Comparison of ENCODE assay signal across 17 cellular contexts in the genomic region with DNA sequence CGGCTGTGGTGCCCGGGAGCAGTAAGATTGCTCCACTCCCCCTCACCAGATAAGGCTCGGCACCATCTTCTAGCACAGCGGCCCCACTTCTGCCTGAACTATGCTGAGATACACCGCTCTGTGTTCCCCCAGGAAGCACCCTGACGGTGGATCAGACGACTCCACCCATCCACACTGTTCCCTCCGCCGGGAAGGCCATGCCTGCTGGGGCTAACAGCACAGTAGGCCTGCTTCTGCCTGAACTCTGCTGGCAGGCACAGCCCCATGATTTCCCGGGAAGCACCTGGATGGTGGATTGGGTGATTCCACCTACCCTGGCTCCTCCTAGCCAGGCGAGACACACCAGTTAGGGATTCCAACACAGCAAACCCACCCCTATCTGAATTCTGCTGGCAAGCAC. TPM values are rescaled to one million over a fixed set of nuclear protein-coding genes. Genes with fewer than 3 reads are reported as not detected.
DNase-seq lines count a peak whose midpoint lies in the region; ATAC-seq, FAIRE-seq and TF ChIP-seq lines count a peak whose summit lies in the region.
"Had no signal": no experiment of that assay in that cellular context is flagged by ENCODE, and none has a peak within 500 bp of the region (broad histone marks: within the 10 kb centered on the region; RNA-seq: fewer than 3 reads in every experiment).

No MANE protein-coding gene starts in this region.

- FAIRE-seq in K562 (lab: Jason Lieb, UNC) (no peak), HepG2 (lab: Jason Lieb, UNC) (no peak)

- POLR2A ChIA-PET in K562 (lab: Yijun Ruan, JAX): interaction anchor here (1.6 kb wide), 1 partner anchor 12 kb away, joined by 3 read pairs; no protein-coding TSS in a partner anchor
- POLR2A ChIA-PET in HepG2 (lab: Yijun Ruan, JAX): no interaction called here

- H3K4me1 ChIP-seq in K562 (replicated peaks in 1 of 2; ENCODE audit: control insufficient read depth in 2 of 2, insufficient read depth in 2 of 2, low read length in 2 of 2) (no peaks in the 10 kb centered on the region), HepG2 (ENCODE audit: insufficient read depth, low read length) (no peaks in the 10 kb centered on the region), MM.1S (ENCODE audit: low read length) (no peaks in the 10 kb centered on the region)
- H3K4me1 ChIP-seq: BLaER1, Caco-2 had no signal

- H4K20me1 ChIP-seq in K562 (replicated peaks; ENCODE audit: control insufficient read depth, insufficient read depth, low read length) (no peaks in the 10 kb centered on the region), HepG2 (ENCODE audit: insufficient read depth, low read length) (no peaks in the 10 kb centered on the region), MM.1S (ENCODE audit: insufficient read depth, low read length) (no peaks in the 10 kb centered on the region)
- H4K20me1 ChIP-seq: BLaER1 had no signal

- H3K27me3 ChIP-seq in K562 (ENCODE audit: control insufficient read depth in 2 of 2, insufficient read depth in 2 of 2, low read length in 2 of 2) (no peaks in the 10 kb centered on the region), HepG2 (ENCODE audit: control insufficient read depth in 1 of 2, insufficient read depth in 2 of 2, low read length in 2 of 2) (0 out of 5 replicates have a peak, but pooled peaks cover 0 to 3% of the 10 kb centered on the region in 2 experiments), MM.1S (replicated peaks; ENCODE audit: insufficient read depth, low read length) (no peaks in the 10 kb centered on the region)
- H3K27me3 ChIP-seq: BLaER1 had no signal

- TF ChIP-seq RAD21 in K562 (CRISPR knock-in tag; conservative IDR thresholded peaks at IDR 0.05 in 1 of 2, IDR thresholded peaks at IDR 0.05 in 1 of 2): no peak
- no peak for TF ChIP-seq RAD21 in HepG2 (CRISPR knock-in tag; IDR thresholded peaks at IDR 0.05)

- no peaks in the 10 kb centered on the region for H3K9me1 ChIP-seq in K562 (ENCODE audit: control insufficient read depth, insufficient read depth, low read length)

- no peak overlapping the region for H3K9ac ChIP-seq in K562 (ENCODE audit: insufficient read depth in 1 of 2, low read depth in 2 of 2, low read length in 2 of 2)
- H3K9ac ChIP-seq in HepG2 (ENCODE audit: insufficient read depth, low read depth, low read length): no peak overlapping the region
- no peak overlapping the region for H3K9ac ChIP-seq in MM.1S (ENCODE audit: low read length)
- H3K9ac ChIP-seq: BLaER1, GM23248 had no signal

- WGBS in K562 (ENCODE audit: insufficient coverage, low coverage, missing lambda C conversion rate): under 1% methylated on average over 11 of the region's 11 CpGs
- 19% methylated on average over 4 of the region's 11 CpGs for WGBS in HepG2 (ENCODE audit: low lambda C conversion rate)

- BruUV-seq in K562 (replicated peaks; lab: Mats Ljungman, UMichigan) (no TSS peak), HepG2 (replicated peaks; lab: Mats Ljungman, UMichigan) (no TSS peak)

- H3K9me2 ChIP-seq in MM.1S (replicated peaks; ENCODE audit: insufficient read depth, low read length): no peaks in the 10 kb centered on the region

- TF ChIP-seq CTCF in K562 (IDR thresholded peaks at IDR 0.05 in 2 of 3, conservative IDR thresholded peaks at IDR 0.05 in 1 of 3; ENCODE audit: insufficient read depth in 2 of 3, low read depth in 1 of 3, low read length in 3 of 3): no peak
- no peak for TF ChIP-seq CTCF in HepG2 (CRISPR knock-in tag; IDR thresholded peaks at IDR 0.05)
- TF ChIP-seq CTCF in MM.1S (IDR thresholded peaks at IDR 0.05; ENCODE audit: low read length): no peak

- TF ChIP-seq POLR2A in K562 (conservative IDR thresholded peaks at IDR 0.05) (no peak), HepG2 (IDR thresholded peaks at IDR 0.05; ENCODE audit: insufficient read depth in 1 of 2, low read depth in 2 of 2, low read length in 2 of 2) (no peak)

- H3K36me3 ChIP-seq in K562 (ENCODE audit: control insufficient read depth, insufficient read depth, low read length) (no peaks in the 10 kb centered on the region), HepG2 (replicated peaks in 1 of 2; ENCODE audit: control insufficient read depth in 1 of 2, insufficient read depth in 2 of 2, low read length in 2 of 2) (no peaks in the 10 kb centered on the region), MM.1S (replicated peaks; ENCODE audit: insufficient read depth, low read length) (no peaks in the 10 kb centered on the region)
- H3K36me3 ChIP-seq: BLaER1 had no signal

- DNase-seq in 8988T (peak; percentile 8), OCI-M1 (lab: John Stamatoyannopoulos, UW) (peak; percentile 2), K562 (ENCODE audit: extremely low read depth in 1 of 4, low spot score in 3 of 4) (peak in 1 of 4 experiments; percentile 6), HepG2 (ENCODE audit: low spot score) (no peak), globus pallidus (ENCODE audit: low spot score) (no peak), MM.1S (no peak), NCI-H2171 (lab: John Stamatoyannopoulos, UW) (no peak), kidney tubule cell (ENCODE audit: low spot score) (no peak)
- DNase-seq: AML-193; Caco-2; CD8-positive, alpha-beta memory T cell; DND-41; GDM1; GM23248 had no signal

- in situ Hi-C loops in K562 (cut with MboI) (no loop called here), HepG2 (cut with HindIII; ENCODE audit: extremely low pct_ligation_motif_present, low pct_unique_long_range_greater_than_20kb) (no loop called here)

- no peak overlapping the region for H3K4me3 ChIP-seq in K562
- no peak overlapping the region for H3K4me3 ChIP-seq in HepG2 (replicated peaks in 1 of 3; ENCODE audit: insufficient read depth in 1 of 3, low read depth in 2 of 3, low read length in 3 of 3)
- H3K4me3 ChIP-seq in MM.1S (ENCODE audit: low read length): no peak overlapping the region
- H3K4me3 ChIP-seq: BLaER1, GM23248 had no signal

- intact Hi-C loops in K562 (cut with micrococcal nuclease): no loop called here
- intact Hi-C loops in HepG2 (cut with micrococcal nuclease; ENCODE audit: unreplicated experiment): no loop called here

- ATAC-seq in K562: peak; percentile 57
- peak; percentile 41 for ATAC-seq in HepG2

- TF ChIP-seq EP300 in K562 (IDR thresholded peaks at IDR 0.05; ENCODE audit: low read length) (no peak), HepG2 (IDR thresholded peaks at IDR 0.05; ENCODE audit: low read depth in 2 of 2, low read length in 2 of 2) (no peak), HepG2 (CRISPR knock-in tag; IDR thresholded peaks at IDR 0.05; ENCODE audit: borderline replicate concordance) (no peak)

- no peaks in the 10 kb centered on the region for H3K9me3 ChIP-seq in K562 (replicated peaks; ENCODE audit: control insufficient read depth, insufficient read depth, low read depth, low read length)
- H3K9me3 ChIP-seq in HepG2 (ENCODE audit: low read length): no peaks in the 10 kb centered on the region
- H3K9me3 ChIP-seq in MM.1S (replicated peaks; ENCODE audit: insufficient read depth, low read length): no peaks in the 10 kb centered on the region
- H3K9me3 ChIP-seq: Caco-2 had no signal

- H2AFZ ChIP-seq in K562 (ENCODE audit: low read depth, low read length) (no peak overlapping the region), HepG2 (ENCODE audit: low read length) (no peak overlapping the region), MM.1S (ENCODE audit: low read length) (no peak overlapping the region)
- H2AFZ ChIP-seq: GM23248 had no signal

- H3K27ac ChIP-seq in K562 (ENCODE audit: extremely low read depth, low read depth, low read length) (no peak overlapping the region), HepG2 (ENCODE audit: extremely low read length, insufficient read depth, low read length) (no peak overlapping the region), MM.1S (ENCODE audit: low read length) (no peak overlapping the region)
- H3K27ac ChIP-seq: 22Rv1, BLaER1, GM23248 had no signal

- H3F3A ChIP-seq in MM.1S (ENCODE audit: insufficient read depth, low read length): no peaks in the 10 kb centered on the region

- no peaks in the 10 kb centered on the region for H3K79me2 ChIP-seq in K562 (ENCODE audit: control insufficient read depth, insufficient read depth, low read length)
- H3K79me2 ChIP-seq in HepG2 (ENCODE audit: insufficient read depth, low read length): no peaks in the 10 kb centered on the region
- no peaks in the 10 kb centered on the region for H3K79me2 ChIP-seq in MM.1S (ENCODE audit: low read length)

- CTCF ChIA-PET in K562 (lab: Yijun Ruan, JAX; ENCODE audit: low intra/inter-chr PET ratio) (no interaction called here), HepG2 (lab: Yijun Ruan, JAX; ENCODE audit: low intra/inter-chr PET ratio, low total read pairs) (no interaction called here)

- H3K4me2 ChIP-seq in K562 (ENCODE audit: insufficient read depth, low read length) (no peak overlapping the region), HepG2 (ENCODE audit: low read depth, low read length) (no peak overlapping the region), MM.1S (ENCODE audit: low read depth, low read length) (no peak overlapping the region)
- H3K4me2 ChIP-seq: BLaER1 had no signal

RNA-seq across cellular contexts. Expression of a gene that starts 36.3 kb away (rescaled TPM):
- total RNA-seq in K562 (2011; cell fraction: chromatin; rRNA removed; ENCODE audit: low replicate concordance): 0.44 and 1.1 TPM in 2 replicates
- total RNA-seq in K562 (2011; cell fraction: nucleolus; rRNA removed): 0.53 and 0.83 TPM in 2 replicates
- 0.88 and 1.1 TPM in 2 replicates for total RNA-seq in K562 (2011; cell fraction: nucleoplasm; rRNA removed)
- total RNA-seq in K562 (2014; rRNA removed) (0.41 TPM in 2 replicates), K562 (2014; rRNA removed; fragmentation: Illumina TruSeq; extraction: Trizol) (0.19 and 0.22 TPM in 2 replicates), K562 (2015; rRNA removed; fragmentation: Illumina TruSeq; extraction: Trizol) (0.11 and 0.14 TPM in 2 replicates), K562 (2021) (0.31 and 0.38 TPM in 2 replicates), HepG2 (2016; rRNA removed; fragmentation: Illumina TruSeq; extraction: Trizol) (1.4 TPM in 2 replicates)
- polyA plus RNA-seq in K562 (2011; rRNA removed) (0.09 and 0.14 TPM in 2 replicates), K562 (2014; fragmentation: Illumina TruSeq; extraction: Trizol) (0.08 and 0.12 TPM in 2 replicates), K562 (2014; fragmentation: Nextera tagmentation; extraction: Ambion mirVana) (under 1 TPM; 0.01 TPM), K562 (2014; rRNA removed) (0.34 TPM in 2 replicates), HepG2 (2011; rRNA removed) (0.22 and 0.35 TPM in 2 replicates)
- 0.01 and 0.16 TPM in 2 replicates for polyA plus RNA-seq in K562 (2011; cell fraction: cytosol; rRNA removed)
- 0.17 and 0.28 TPM in 2 replicates for polyA plus RNA-seq in K562 (2011; cell fraction: nucleus; rRNA removed)
- polyA plus RNA-seq in K562 (2012): 0.10 and 0.11 TPM in 2 replicates
- polyA minus RNA-seq in K562 (2011; rRNA and poly(A)+ RNA removed): 0.27 and 0.49 TPM in 2 replicates
- 0.18 and 0.76 TPM in 2 replicates for polyA minus RNA-seq in K562 (2011; cell fraction: cytosol; rRNA and poly(A)+ RNA removed)
- polyA minus RNA-seq in K562 (2011; cell fraction: nucleus; rRNA and poly(A)+ RNA removed): 0.22 and 0.67 TPM in 2 replicates
- total RNA-seq in HepG2 (2016; cell fraction: cytosol; rRNA removed; fragmentation: Illumina TruSeq; extraction: Trizol; ENCODE audit: low read depth): under 0.01 and 0.09 TPM in 2 replicates
- total RNA-seq in HepG2 (2016; cell fraction: insoluble cytoplasmic fraction; rRNA removed; fragmentation: Illumina TruSeq; extraction: Trizol): 0.54 and 1.3 TPM in 2 replicates
- total RNA-seq in HepG2 (2016; cell fraction: membrane; rRNA removed; fragmentation: Illumina TruSeq; extraction: Trizol): 0.28 and 0.43 TPM in 2 replicates
- 2.1 and 2.4 TPM in 2 replicates for total RNA-seq in HepG2 (2016; cell fraction: nucleus; rRNA removed; fragmentation: Illumina TruSeq; extraction: Trizol)
- 0.13 and 0.21 TPM in 2 replicates for polyA plus RNA-seq in HepG2 (2011; cell fraction: cytosol; rRNA removed)
- 0.31 and 0.52 TPM in 2 replicates for polyA plus RNA-seq in HepG2 (2011; cell fraction: nucleus; rRNA removed)
- polyA plus RNA-seq in HepG2 (2012): 0.17 and 0.24 TPM in 2 replicates
- polyA plus RNA-seq in HepG2 (2016; cell fraction: cytosol; fragmentation: Illumina TruSeq; extraction: Trizol; ENCODE audit: low read depth): 0.05 and 0.06 TPM in 2 replicates
- 0.32 and 0.36 TPM in 2 replicates for polyA plus RNA-seq in HepG2 (2016; cell fraction: insoluble cytoplasmic fraction; fragmentation: Illumina TruSeq; extraction: Trizol; ENCODE audit: low read depth)
- 0.07 and 0.08 TPM in 2 replicates for polyA plus RNA-seq in HepG2 (2016; cell fraction: membrane; fragmentation: Illumina TruSeq; extraction: Trizol; ENCODE audit: low read depth)
- 0.79 and 1.7 TPM in 2 replicates for polyA plus RNA-seq in HepG2 (2016; cell fraction: nucleus; fragmentation: Illumina TruSeq; extraction: Trizol; ENCODE audit: insufficient read depth, low read depth)
- polyA minus RNA-seq in HepG2 (2011; rRNA and poly(A)+ RNA removed; ENCODE audit: low replicate concordance): 1.4 and 22.7 TPM in 2 replicates
- polyA minus RNA-seq in HepG2 (2011; cell fraction: cytosol; rRNA and poly(A)+ RNA removed): 0.44 and 0.99 TPM in 2 replicates
- 1.0 and 1.4 TPM in 2 replicates for polyA minus RNA-seq in HepG2 (2011; cell fraction: nucleus; rRNA and poly(A)+ RNA removed)

RNA-seq across cellular contexts. Expression of a gene that starts 42.8 kb away (rescaled TPM):
- total RNA-seq in K562 (2011; cell fraction: chromatin; rRNA removed; ENCODE audit: low replicate concordance): not detected in 2 replicates
- not detected in 2 replicates for total RNA-seq in K562 (2011; cell fraction: nucleolus; rRNA removed)
- total RNA-seq in K562 (2011; cell fraction: nucleoplasm; rRNA removed): not detected in 2 replicates
- total RNA-seq in K562 (2014; rRNA removed) (not detected in 2 replicates), K562 (2014; rRNA removed; fragmentation: Illumina TruSeq; extraction: Trizol) (not detected in 2 replicates), K562 (2015; rRNA removed; fragmentation: Illumina TruSeq; extraction: Trizol) (0.11 TPM in 1 of 2 replicates, not detected in the other), K562 (2021) (not detected in 2 replicates), HepG2 (2016; rRNA removed; fragmentation: Illumina TruSeq; extraction: Trizol) (0.11 TPM in 1 of 2 replicates, not detected in the other)
- polyA plus RNA-seq in K562 (2011; rRNA removed) (not detected in 2 replicates), K562 (2014; fragmentation: Illumina TruSeq; extraction: Trizol) (not detected in 2 replicates), K562 (2014; fragmentation: Nextera tagmentation; extraction: Ambion mirVana) (not detected), K562 (2014; rRNA removed) (0.18 TPM in 1 of 2 replicates, not detected in the other), HepG2 (2011; rRNA removed) (not detected in 2 replicates)
- polyA plus RNA-seq in K562 (2011; cell fraction: cytosol; rRNA removed): not detected in 2 replicates
- polyA plus RNA-seq in K562 (2011; cell fraction: nucleus; rRNA removed): not detected in 2 replicates
- not detected in 2 replicates for polyA plus RNA-seq in K562 (2012)
- polyA minus RNA-seq in K562 (2011; rRNA and poly(A)+ RNA removed): not detected in 2 replicates
- not detected in 2 replicates for polyA minus RNA-seq in K562 (2011; cell fraction: cytosol; rRNA and poly(A)+ RNA removed)
- not detected in 2 replicates for polyA minus RNA-seq in K562 (2011; cell fraction: nucleus; rRNA and poly(A)+ RNA removed)
- total RNA-seq in HepG2 (2016; cell fraction: cytosol; rRNA removed; fragmentation: Illumina TruSeq; extraction: Trizol; ENCODE audit: low read depth): not detected in 2 replicates
- not detected in 2 replicates for total RNA-seq in HepG2 (2016; cell fraction: insoluble cytoplasmic fraction; rRNA removed; fragmentation: Illumina TruSeq; extraction: Trizol)
- total RNA-seq in HepG2 (2016; cell fraction: membrane; rRNA removed; fragmentation: Illumina TruSeq; extraction: Trizol): not detected in 2 replicates
- not detected in 2 replicates for total RNA-seq in HepG2 (2016; cell fraction: nucleus; rRNA removed; fragmentation: Illumina TruSeq; extraction: Trizol)
- not detected in 2 replicates for polyA plus RNA-seq in HepG2 (2011; cell fraction: cytosol; rRNA removed)
- polyA plus RNA-seq in HepG2 (2011; cell fraction: nucleus; rRNA removed): not detected in 2 replicates
- polyA plus RNA-seq in HepG2 (2012): not detected in 2 replicates
- polyA plus RNA-seq in HepG2 (2016; cell fraction: cytosol; fragmentation: Illumina TruSeq; extraction: Trizol; ENCODE audit: low read depth): not detected in 2 replicates
- polyA plus RNA-seq in HepG2 (2016; cell fraction: insoluble cytoplasmic fraction; fragmentation: Illumina TruSeq; extraction: Trizol; ENCODE audit: low read depth): not detected in 2 replicates
- not detected in 2 replicates for polyA plus RNA-seq in HepG2 (2016; cell fraction: membrane; fragmentation: Illumina TruSeq; extraction: Trizol; ENCODE audit: low read depth)
- not detected in 2 replicates for polyA plus RNA-seq in HepG2 (2016; cell fraction: nucleus; fragmentation: Illumina TruSeq; extraction: Trizol; ENCODE audit: insufficient read depth, low read depth)
- 0.14 TPM in 1 of 2 replicates, not detected in the other for polyA minus RNA-seq in HepG2 (2011; rRNA and poly(A)+ RNA removed; ENCODE audit: low replicate concordance)
- not detected in 2 replicates for polyA minus RNA-seq in HepG2 (2011; cell fraction: cytosol; rRNA and poly(A)+ RNA removed)
- polyA minus RNA-seq in HepG2 (2011; cell fraction: nucleus; rRNA and poly(A)+ RNA removed): not detected in 2 replicates
- total RNA-seq: CD8-positive, alpha-beta memory T cell; GM23248; H9 had no signal
- polyA plus RNA-seq: CD8-positive, alpha-beta memory T cell; GM23248 had no signal

Comparison
In these comparisons a context has a peak if more than half of its experiments do, and no peak if none do; other contexts are left out.
1. DNase-seq: peak in 8988T (single experiment) and OCI-M1 (single experiment); none in HepG2 (single experiment), globus pallidus (single experiment), MM.1S (single experiment), NCI-H2171 (single experiment) and kidney tubule cell (single experiment).